10 cellular contexts compared by ENCODE assay signal in genomic region chr17:64240741-64241347, GRCh38. TPM values are rescaled to one million over a fixed set of nuclear protein-coding genes. Genes with fewer than 3 reads are reported as not detected.
DNase-seq lines count a peak whose midpoint lies in the region; ATAC-seq and TF ChIP-seq lines count a peak whose summit lies in the region.
"Had no signal": no experiment of that assay in that cellular context is flagged by ENCODE, and none has a peak within 500 bp of the region (broad histone marks: within the 10 kb centered on the region; RNA-seq: fewer than 3 reads in every experiment).

No MANE protein-coding gene starts in this region.

- peak; percentile 50 for DNase-seq in NCI-H82 (lab: John Stamatoyannopoulos, UW)
- no peak for DNase-seq in NCI-H82 treated with DMSO at 0.1 percent for 48 hours (lab: John Stamatoyannopoulos, UW; ENCODE audit: unreplicated experiment)
- DNase-seq in epithelial cell of prostate (ENCODE audit: low read depth, low spot score) = no peak
- DNase-seq in mesenchymal stem cell = peak; percentile 87
- peak; percentile 74 to 78 for DNase-seq in uterus
- DNase-seq in activated CD8-positive, alpha-beta memory T cell treated with anti-CD3 and anti-CD28 coated beads, Interleukin-2, amount 50 U/mL, for 4 hours = no peak
- DNase-seq in NCI-H524 treated with DMSO at 0.1 percent for 48 hours (lab: John Stamatoyannopoulos, UW) = no peak
- DNase-seq: activated CD4-positive, alpha-beta T cell treated with anti-CD3 and anti-CD28 coated beads for 4 hours had no signal

- no peak overlapping the region for H4K91ac ChIP-seq in mesenchymal stem cell (ENCODE audit: low read length)

- H4K8ac ChIP-seq in mesenchymal stem cell (ENCODE audit: low read length) = peak overlapping the region; percentile 80

- peaks cover 17% of the 10 kb centered on the region for H3K79me1 ChIP-seq in mesenchymal stem cell (replicated peaks; ENCODE audit: low read length, poor library complexity, severe bottlenecking)

- no peaks in the 10 kb centered on the region for H3K36me3 ChIP-seq in mesenchymal stem cell (ENCODE audit: control insufficient read depth in 1 of 2, insufficient read depth in 2 of 2, low read depth in 1 of 2, low read length in 2 of 2)
- no peaks in the 10 kb centered on the region for H3K36me3 ChIP-seq in uterus

- H3K9me3 ChIP-seq in mesenchymal stem cell (ENCODE audit: control insufficient read depth, low read length) (no peaks in the 10 kb centered on the region), uterus (no peaks in the 10 kb centered on the region)
- H3K9me3 ChIP-seq: A549 had no signal

- peak overlapping the region; percentile 24 to 50 for H3K4ac ChIP-seq in mesenchymal stem cell (ENCODE audit: low read depth in 1 of 2, low read length in 2 of 2)

- H3K4me1 ChIP-seq in mesenchymal stem cell (ENCODE audit: control insufficient read depth, insufficient read depth, low read depth, low read length) = peaks cover 9% of the 10 kb centered on the region
- H3K4me1 ChIP-seq in uterus = peaks cover 0 to 5% of the 10 kb centered on the region in 2 donors

- WGBS in mesenchymal stem cell = 33% methylated on average over 8 of the region's 8 CpGs

- H2BK120ac ChIP-seq in mesenchymal stem cell (ENCODE audit: low read depth, low read length) = no peak overlapping the region

- H3K18ac ChIP-seq in mesenchymal stem cell (ENCODE audit: low read depth in 1 of 2, low read length in 2 of 2) = peak overlapping the region in 1 of 2 experiments; percentile 85

- ATAC-seq in GM21360 (IDR thresholded peaks at IDR 0.05; ENCODE audit: unreplicated experiment) = no peak

- H3K27ac ChIP-seq in epithelial cell of prostate = peak overlapping the region; percentile 36
- peak overlapping the region; percentile 70 for H3K27ac ChIP-seq in mesenchymal stem cell (ENCODE audit: low read length, poor library complexity, severe bottlenecking)
- peak overlapping the region; percentile 73 to 77 for H3K27ac ChIP-seq in uterus
- H3K27ac ChIP-seq: A549 had no signal

- H2BK15ac ChIP-seq in mesenchymal stem cell (ENCODE audit: low read depth, poor library complexity, severe bottlenecking) = peak overlapping the region; percentile 63

- H3K4me2 ChIP-seq in mesenchymal stem cell (ENCODE audit: low read length, poor library complexity, severe bottlenecking) = no peak overlapping the region
- H3K4me2 ChIP-seq: A549 had no signal

- no peak for TF ChIP-seq POLR2A in uterus (IDR thresholded peaks at IDR 0.05)

- H3K23ac ChIP-seq in mesenchymal stem cell (ENCODE audit: low read length in 2 of 2) = no peak overlapping the region

- no peak overlapping the region for H2AFZ ChIP-seq in mesenchymal stem cell (ENCODE audit: low read depth, low read length)

- no peak overlapping the region for H2BK5ac ChIP-seq in mesenchymal stem cell (ENCODE audit: low read depth, low read length, poor library complexity, severe bottlenecking)

- peak overlapping the region; percentile 29 for H2AK5ac ChIP-seq in mesenchymal stem cell (ENCODE audit: low read length, severe bottlenecking)

- H3K27me3 ChIP-seq in mesenchymal stem cell (ENCODE audit: control insufficient read depth in 1 of 2, insufficient read depth in 1 of 2, low read length in 2 of 2) (no peaks in the 10 kb centered on the region), uterus (no peaks in the 10 kb centered on the region)

- no peak overlapping the region for H3K14ac ChIP-seq in mesenchymal stem cell (ENCODE audit: low read length in 2 of 2)

- no peak for TF ChIP-seq CTCF in uterus (IDR thresholded peaks at IDR 0.05)

- intact Hi-C loops in uterus (cut with DNase I; ENCODE audit: low total_unique reads) = no loop called here

- peak overlapping the region in 1 of 2 experiments; percentile 86 for H2BK12ac ChIP-seq in mesenchymal stem cell (ENCODE audit: low read length in 2 of 2)

- H3K9ac ChIP-seq in mesenchymal stem cell (ENCODE audit: low read length) = peak overlapping the region; percentile 70

- peak overlapping the region in 1 of 2 experiments; percentile 5 for H3K4me3 ChIP-seq in mesenchymal stem cell (ENCODE audit: insufficient read depth in 1 of 2, low read depth in 1 of 2, low read length in 2 of 2)
- H3K4me3 ChIP-seq in uterus = no peak overlapping the region
- H3K4me3 ChIP-seq: A549 had no signal

RNA-seq across cellular contexts. Expression of gene TEX2, which starts 22.2 kb away (rescaled TPM):
- polyA plus RNA-seq in mesenchymal stem cell (2013, experiment 1 of 2) = 14.2 TPM
- 13.9 TPM for polyA plus RNA-seq in mesenchymal stem cell (2013, experiment 2 of 2)
- 10 to 100 TPM; 23.8 to 43.4 (median 35.6) TPM for total RNA-seq in uterus

Comparison
In these comparisons a context has a peak if more than half of its experiments do, and no peak if none do; other contexts are left out.
1. DNase-seq: peak in NCI-H82 (single experiment), mesenchymal stem cell (single experiment) and uterus (2 of 2); none in NCI-H82 treated with DMSO at 0.1 percent for 48 hours (single experiment), epithelial cell of prostate (single experiment), activated CD8-positive, alpha-beta memory T cell treated with anti-CD3 and anti-CD28 coated beads, Interleukin-2, amount 50 U/mL, for 4 hours (single experiment) and NCI-H524 treated with DMSO at 0.1 percent for 48 hours (single experiment).
2. Peak in every context shown above with its lines, with median percentiles within 50 percentile points of each other: H3K27ac ChIP-seq.